ENCODE assay signal across 23 cellular contexts in the genomic region with DNA sequence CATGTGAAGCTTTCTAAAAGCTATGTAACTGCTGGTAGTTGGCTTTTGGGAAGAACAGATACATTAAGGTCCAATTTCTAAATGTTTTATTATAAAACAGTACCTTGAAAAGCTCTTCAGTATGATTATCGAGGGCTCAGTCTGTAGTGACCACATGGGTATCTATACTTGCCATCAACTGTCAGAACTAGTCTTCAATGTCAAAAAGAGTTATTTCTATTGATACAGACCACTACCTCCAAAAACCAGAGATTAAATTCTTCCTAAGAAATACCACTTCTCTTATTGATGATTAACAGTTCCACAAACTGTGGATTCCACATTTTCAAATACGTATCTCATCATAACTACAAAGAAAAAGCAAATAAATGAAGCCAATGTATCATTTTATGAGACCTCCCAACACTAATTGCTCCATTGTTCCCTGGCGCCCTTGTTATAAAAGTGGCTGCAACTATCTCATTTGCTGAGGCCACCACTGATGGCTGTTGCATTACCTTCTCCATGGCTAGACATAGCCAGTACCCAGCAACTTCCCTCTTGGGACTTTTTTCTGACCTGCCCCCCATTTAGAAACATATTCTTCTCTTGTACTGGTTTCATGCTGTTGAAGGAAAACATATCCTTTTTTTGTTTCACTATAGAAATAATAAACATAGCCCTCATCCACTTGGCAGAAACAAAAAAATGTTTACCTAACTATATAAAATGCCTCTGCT. TPM values are rescaled to one million over a fixed set of nuclear protein-coding genes. Genes with fewer than 3 reads are reported as not detected.
DNase-seq lines count a peak whose midpoint lies in the region; ATAC-seq and TF ChIP-seq lines count a peak whose summit lies in the region.
"Had no signal": no experiment of that assay in that cellular context is flagged by ENCODE, and none has a peak within 500 bp of the region (broad histone marks: within the 10 kb centered on the region; RNA-seq: fewer than 3 reads in every experiment).

No MANE protein-coding gene starts in this region.

- no peak overlapping the region for H3K18ac ChIP-seq in mesenchymal stem cell (ENCODE audit: low read depth in 1 of 2, low read length in 2 of 2)

- TF ChIP-seq POLR2A in erythroblast (IDR thresholded peaks at IDR 0.05; ENCODE audit: low read length), result no peak

- H2BK5ac ChIP-seq in mesenchymal stem cell (ENCODE audit: low read depth, low read length, poor library complexity, severe bottlenecking), result no peak overlapping the region

- H3K4me2 ChIP-seq in mesenchymal stem cell (ENCODE audit: low read length, poor library complexity, severe bottlenecking), result no peak overlapping the region

- no peaks in the 10 kb centered on the region for H3K9me3 ChIP-seq in KOPT-K1 (ENCODE audit: insufficient read depth, low read length, poor library complexity, severe bottlenecking)
- H3K9me3 ChIP-seq in T-helper 17 cell (ENCODE audit: control insufficient read depth, low read length, poor library complexity, severe bottlenecking), result no peaks in the 10 kb centered on the region
- H3K9me3 ChIP-seq in mesenchymal stem cell (ENCODE audit: control insufficient read depth, low read length), result no peaks in the 10 kb centered on the region
- H3K9me3 ChIP-seq: left lung, prostate gland, tibial artery had no signal

- no peaks in the 10 kb centered on the region for H3K79me1 ChIP-seq in mesenchymal stem cell (replicated peaks; ENCODE audit: low read length, poor library complexity, severe bottlenecking)

- peaks cover 3% of the 10 kb centered on the region for H3K4me1 ChIP-seq in mesenchymal stem cell (ENCODE audit: control insufficient read depth, insufficient read depth, low read depth, low read length)
- H3K4me1 ChIP-seq: left lung, prostate gland had no signal

- 94% methylated on average over 3 of the region's 3 CpGs for WGBS in mesenchymal stem cell

- H3K27me3 Mint-ChIP-seq in activated T-cell treated with anti-CD3 and anti-CD28 coated beads, Interleukin-2, amount 50 U/mL, for 24 hours, result no peaks in the 10 kb centered on the region
- H3K27me3 Mint-ChIP-seq in T-helper 17 cell, result no peaks in the 10 kb centered on the region

- H2BK120ac ChIP-seq in mesenchymal stem cell (ENCODE audit: low read depth, low read length), result no peak overlapping the region

- H3K4me1 Mint-ChIP-seq in activated T-cell treated with anti-CD3 and anti-CD28 coated beads, Interleukin-2, amount 50 U/mL, for 24 hours (ENCODE audit: low read depth), result peaks cover 81% of the 10 kb centered on the region
- peaks cover 37% of the 10 kb centered on the region for H3K4me1 Mint-ChIP-seq in T-helper 17 cell

- no peak overlapping the region for H3K14ac ChIP-seq in mesenchymal stem cell (ENCODE audit: low read length in 2 of 2)

- peaks cover 3% of the 10 kb centered on the region for H3K36me3 Mint-ChIP-seq in activated T-cell treated with anti-CD3 and anti-CD28 coated beads, Interleukin-2, amount 50 U/mL, for 24 hours (ENCODE audit: low read depth)
- H3K36me3 Mint-ChIP-seq in T-helper 17 cell (ENCODE audit: low read depth), result no peaks in the 10 kb centered on the region

- H3K27me3 ChIP-seq in mesenchymal stem cell (ENCODE audit: control insufficient read depth in 1 of 2, insufficient read depth in 1 of 2, low read length in 2 of 2), result no peaks in the 10 kb centered on the region
- H3K27me3 ChIP-seq: left lung, tibial artery had no signal

- peak overlapping the region; percentile 87 for H2AK5ac ChIP-seq in mesenchymal stem cell (ENCODE audit: low read length, severe bottlenecking)

- H2BK12ac ChIP-seq in mesenchymal stem cell (ENCODE audit: low read length in 2 of 2), result no peak overlapping the region

- no peak overlapping the region for H2AFZ ChIP-seq in mesenchymal stem cell (ENCODE audit: low read depth, low read length)

- H3K9me3 Mint-ChIP-seq in activated T-cell treated with anti-CD3 and anti-CD28 coated beads, Interleukin-2, amount 50 U/mL, for 24 hours, result peaks cover 7% of the 10 kb centered on the region

- no peak overlapping the region for H3K9ac ChIP-seq in mesenchymal stem cell (ENCODE audit: low read length)

- no peak overlapping the region for H3K4ac ChIP-seq in mesenchymal stem cell (ENCODE audit: low read depth in 1 of 2, low read length in 2 of 2)

- H3K27ac Mint-ChIP-seq in activated T-cell treated with anti-CD3 and anti-CD28 coated beads, Interleukin-2, amount 50 U/mL, for 24 hours, result peak overlapping the region; percentile 82
- H3K27ac Mint-ChIP-seq in T-helper 17 cell, result peak overlapping the region; percentile 14

- H4K8ac ChIP-seq in mesenchymal stem cell (ENCODE audit: low read length), result no peak overlapping the region

- H3K4me3 ChIP-seq in mesenchymal stem cell (ENCODE audit: insufficient read depth in 1 of 2, low read depth in 1 of 2, low read length in 2 of 2), result no peak overlapping the region
- H3K4me3 ChIP-seq: GM12878, left lung, prostate gland, tibial artery had no signal

- ATAC-seq in T-helper 17 cell (no peak), GM21717 (IDR thresholded peaks at IDR 0.05; ENCODE audit: unreplicated experiment) (no peak)
- ATAC-seq: GM12878, HepG2, left lung had no signal

- DNase-seq in activated T-cell treated with anti-CD3 and anti-CD28 coated beads, Interleukin-2, amount 50 U/mL, for 24 hours, result no peak
- DNase-seq in activated T-cell treated with anti-CD3 and anti-CD28 coated beads, Interleukin-2, amount 50 U/mL, for 48 hours, result no peak
- no peak for DNase-seq in T-helper 17 cell
- no peak for DNase-seq in mesenchymal stem cell
- DNase-seq in erythroblast (lab: John Stamatoyannopoulos, UW), result no peak
- DNase-seq in middle frontal gyrus (ENCODE audit: extremely low spot score, low spot score), result no peak
- DNase-seq: activated CD4-positive, CD25-positive, alpha-beta regulatory T cell treated with anti-CD3 and anti-CD28 coated beads, Interleukin-2, amount 50 U/mL, for 72 hours; activated CD8-positive, alpha-beta memory T cell treated with anti-CD3 and anti-CD28 coated beads, Interleukin-2, amount 50 U/mL, for 48 hours; DMS53; left lung; MM.1S; NCI-H1694 treated with DMSO at 0.1 percent for 48 hours; NCI-H2227 treated with DMSO at 0.1 percent for 48 hours; NCI-H82; stimulated activated naive CD4-positive, alpha-beta T cell; tibial artery had no signal

- H3K27ac ChIP-seq in KOPT-K1 (ENCODE audit: low read depth, low read length, poor library complexity, severe bottlenecking) (peak overlapping the region; percentile 91), mesenchymal stem cell (ENCODE audit: low read length, poor library complexity, severe bottlenecking) (no peak overlapping the region)
- H3K27ac ChIP-seq: C4-2B, left lung, prostate gland, tibial artery had no signal

- H3K36me3 ChIP-seq in KOPT-K1 (ENCODE audit: insufficient read depth, low read length), result no peaks in the 10 kb centered on the region
- H3K36me3 ChIP-seq in mesenchymal stem cell (ENCODE audit: control insufficient read depth in 1 of 2, insufficient read depth in 2 of 2, low read depth in 1 of 2, low read length in 2 of 2), result no peaks in the 10 kb centered on the region
- H3K36me3 ChIP-seq: left lung, prostate gland, tibial artery had no signal

- H3K4me3 Mint-ChIP-seq in activated T-cell treated with anti-CD3 and anti-CD28 coated beads, Interleukin-2, amount 50 U/mL, for 24 hours, result no peak overlapping the region
- H3K4me3 Mint-ChIP-seq in T-helper 17 cell, result peak overlapping the region; percentile 26
- H3K4me3 Mint-ChIP-seq: neural crest cell had no signal

- H3K23ac ChIP-seq in mesenchymal stem cell (ENCODE audit: low read length in 2 of 2), result no peak overlapping the region

- H4K91ac ChIP-seq in mesenchymal stem cell (ENCODE audit: low read length), result no peak overlapping the region

- no peak overlapping the region for H2BK15ac ChIP-seq in mesenchymal stem cell (ENCODE audit: low read depth, poor library complexity, severe bottlenecking)

RNA-seq across cellular contexts. Expression of gene MBNL1, which starts 33.9 kb away (rescaled TPM):
- total RNA-seq in T-helper 17 cell, result 100 to 1,000 TPM; 641 to 725 TPM
- polyA plus RNA-seq in mesenchymal stem cell (2013, experiment 1 of 2), result 85.7 TPM
- polyA plus RNA-seq in mesenchymal stem cell (2013, experiment 2 of 2), result 85.2 TPM
